Comparison of ENCODE assay signal across 8 cellular contexts in the genomic region with DNA sequence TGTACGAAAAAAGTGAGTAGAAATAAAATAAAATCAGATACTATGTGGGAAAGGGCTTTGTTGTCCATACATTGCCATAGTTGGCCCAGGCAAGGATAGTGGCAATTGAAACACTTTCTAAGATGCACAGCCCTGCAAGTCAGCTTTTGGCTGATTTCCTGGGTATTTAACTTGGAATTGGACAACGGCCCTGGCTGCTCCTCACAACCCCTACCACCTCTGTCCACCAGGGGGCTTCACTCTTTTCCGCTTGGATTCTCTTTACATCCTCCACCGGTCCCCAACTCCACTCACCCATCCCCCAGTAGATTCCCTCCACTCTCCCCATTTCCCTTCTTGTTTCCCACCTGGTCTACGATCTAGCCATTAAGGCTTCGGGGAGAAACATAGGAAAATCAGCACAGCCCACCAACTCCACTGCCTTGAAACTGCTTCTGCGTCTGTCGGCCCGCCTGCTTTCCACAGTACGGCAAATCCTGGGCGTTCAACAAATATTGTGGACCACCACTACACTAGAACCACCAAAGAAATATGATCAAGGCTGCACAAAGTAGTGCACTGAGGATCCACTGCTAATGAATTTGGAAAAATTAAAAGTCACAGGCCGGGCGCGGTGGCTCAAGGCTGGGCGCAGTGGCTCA. TPM values are rescaled to one million over a fixed set of nuclear protein-coding genes. Genes with fewer than 3 reads are reported as not detected.
DNase-seq lines count a peak whose midpoint lies in the region; ATAC-seq lines count a peak whose summit lies in the region.

No MANE protein-coding gene starts in this region.

- peak; percentile 62 for DNase-seq in CD1c-positive myeloid dendritic cell (ENCODE audit: extremely low spot score)
- peak; percentile 30 for DNase-seq in HK-2 (ENCODE audit: unreplicated experiment)
- peak; percentile 74 for DNase-seq in RKO (ENCODE audit: low spot score)
- DNase-seq in activated effector memory CD4-positive, alpha-beta T cell treated with Interleukin-2 at 50 U/mL for 16 hours: peak; percentile 19
- peak; percentile 30 for DNase-seq in globus pallidus (ENCODE audit: low spot score)
- DNase-seq in renal cortical epithelial cell (ENCODE audit: low read depth): peak; percentile 19

- ATAC-seq in GM19328 (IDR thresholded peaks at IDR 0.05; ENCODE audit: unreplicated experiment): no peak
- no peak for ATAC-seq in GM21528 (IDR thresholded peaks at IDR 0.05; ENCODE audit: low FRiP score, unreplicated experiment)

RNA-seq across cellular contexts. Expression of a gene that starts 48.6 kb away (rescaled TPM):
- 88.7 and 123 TPM in 2 replicates for total RNA-seq in renal cortical epithelial cell

Comparison
In these comparisons a context has a peak if more than half of its experiments do, and no peak if none do; other contexts are left out.
1. DNase-seq: peak in every context shown above with its lines; median percentile 74 in RKO; 62 in CD1c-positive myeloid dendritic cell; 30 in HK-2; 30 in globus pallidus; 19 in activated effector memory CD4-positive, alpha-beta T cell treated with Interleukin-2 at 50 U/mL for 16 hours; 19 in renal cortical epithelial cell.